ENCODE assay signal across 11 cellular contexts in the genomic region with DNA sequence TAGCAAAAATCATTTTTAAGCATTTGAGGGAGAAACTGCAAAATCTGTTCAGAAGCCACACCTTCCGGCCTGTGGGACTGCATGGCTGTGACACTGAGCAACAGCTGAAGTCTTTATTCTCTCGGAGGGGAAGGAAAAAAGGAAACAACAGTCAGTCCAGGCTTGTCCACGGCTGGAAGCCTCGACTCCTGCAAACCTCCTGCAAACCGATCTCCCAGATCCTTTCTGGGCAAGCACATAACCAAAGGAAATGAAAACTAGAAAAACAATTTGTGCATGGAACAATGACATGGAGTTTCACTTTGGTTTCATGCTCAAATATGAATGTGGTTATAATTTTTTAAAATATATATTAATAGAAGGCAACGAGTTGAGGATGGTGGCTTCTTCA. TPM values are rescaled to one million over a fixed set of nuclear protein-coding genes. Genes with fewer than 3 reads are reported as not detected.
DNase-seq lines count a peak whose midpoint lies in the region; ATAC-seq and TF ChIP-seq lines count a peak whose summit lies in the region.
"Had no signal": no experiment of that assay in that cellular context is flagged by ENCODE, and none has a peak within 500 bp of the region (broad histone marks: within the 10 kb centered on the region; RNA-seq: fewer than 3 reads in every experiment).

No MANE protein-coding gene starts in this region.

- H3K36me3 Mint-ChIP-seq in chondrocyte (ENCODE audit: low read depth): peaks cover 58% of the 10 kb centered on the region
- H3K36me3 Mint-ChIP-seq in CD4-positive, alpha-beta T cell (ENCODE audit: low read depth): no peaks in the 10 kb centered on the region

- H3K27me3 ChIP-seq in HUES6 (ENCODE audit: control insufficient read depth, insufficient read depth, low read length) (peaks cover 7% of the 10 kb centered on the region; the same call in 1 of the 2 replicates), right lobe of liver (peaks cover 0 to 12% of the 10 kb centered on the region in 2 donors), stomach (peaks cover 0 to 73% (median 36%) of the 10 kb centered on the region in 3 donors)
- H3K27me3 ChIP-seq in CD4-positive, alpha-beta T cell (ENCODE audit: control insufficient read depth, insufficient read depth, low read length): peaks cover 62% of the 10 kb centered on the region

- no peak for TF ChIP-seq EP300 in stomach (IDR thresholded peaks at IDR 0.05)

- DNase-seq in chondrocyte (ENCODE audit: low spot score) (no peak), right lobe of liver (no peak), stomach (no peak), activated gamma-delta T cell treated with Interleukin-2 at 50 U/mL for 16 hours (no peak)
- no peak for DNase-seq in CD4-positive, alpha-beta T cell
- DNase-seq: effector CD8-positive, alpha-beta T cell; NCI-H345; stimulated activated CD4-positive, alpha-beta T cell treated with anti-CD3 and anti-CD28 coated beads, Interleukin-2, amount 100 ng/mL, for 48 hours had no signal

- H3K9ac ChIP-seq in HUES6 (ENCODE audit: low read length): peak overlapping the region; percentile 93

- peaks cover 34% of the 10 kb centered on the region for H3K4me1 ChIP-seq in HUES6 (ENCODE audit: control insufficient read depth, insufficient read depth, low read length)
- H3K4me1 ChIP-seq in right lobe of liver: peaks cover 0 to 23% (median 5%) of the 10 kb centered on the region in 4 donors
- peaks cover 36 to 86% (median 59%) of the 10 kb centered on the region in 4 donors for H3K4me1 ChIP-seq in stomach

- POLR2A ChIA-PET in CD4-positive, alpha-beta T cell (lab: Charles Lee): no interaction called here

- WGBS in right lobe of liver (ENCODE audit: insufficient coverage, low coverage, low lambda C conversion rate, missing lambda C conversion rate): 6% methylated on average over 6 of the region's 6 CpGs
- WGBS in stomach, 5 donors: 3 to 9% (median 5%) methylated on average over 6 of the region's 6 CpGs

- ATAC-seq in right lobe of liver: peak in 2 of 4 donors; percentile 7 to 29
- no peak for ATAC-seq in HG03139 (IDR thresholded peaks at IDR 0.05; ENCODE audit: unreplicated experiment)
- ATAC-seq in GM18861 (IDR thresholded peaks at IDR 0.05; ENCODE audit: unreplicated experiment): no peak
- ATAC-seq in CD4-positive, alpha-beta T cell (ENCODE audit: poor library complexity): no peak

- TF ChIP-seq POLR2A in right lobe of liver (IDR thresholded peaks at IDR 0.05) (no peak), stomach (IDR thresholded peaks at IDR 0.05) (no peak)

- TF ChIP-seq CTCF in chondrocyte (IDR thresholded peaks at IDR 0.05) (no peak), right lobe of liver (IDR thresholded peaks at IDR 0.05) (no peak), stomach (IDR thresholded peaks at IDR 0.05) (no peak)
- TF ChIP-seq CTCF in CD4-positive, alpha-beta T cell (IDR thresholded peaks at IDR 0.05): no peak

- no peaks in the 10 kb centered on the region for H3K27me3 Mint-ChIP-seq in chondrocyte (ENCODE audit: low read depth)
- H3K27me3 Mint-ChIP-seq in CD4-positive, alpha-beta T cell: peaks cover 85% of the 10 kb centered on the region

- H3K4me3 ChIP-seq in HUES6 (ENCODE audit: low read depth, low read length) (peak overlapping the region; percentile 92), right lobe of liver (peak overlapping the region; percentile 49 to 55 (median 51)), stomach (peak overlapping the region; percentile 63 to 86 (median 72))

- no peaks in the 10 kb centered on the region for H3K9me3 Mint-ChIP-seq in chondrocyte (ENCODE audit: low read depth)
- H3K9me3 Mint-ChIP-seq in CD4-positive, alpha-beta T cell: no peaks in the 10 kb centered on the region

- CTCF ChIA-PET in CD4-positive, alpha-beta T cell (lab: Charles Lee): no interaction called here

- peaks cover 63% of the 10 kb centered on the region for H3K4me1 Mint-ChIP-seq in chondrocyte (ENCODE audit: low read depth)
- no peaks in the 10 kb centered on the region for H3K4me1 Mint-ChIP-seq in CD4-positive, alpha-beta T cell (ENCODE audit: low read depth)

- H3K36me3 ChIP-seq in HUES6 (ENCODE audit: control insufficient read depth, insufficient read depth, low read length): peaks cover 4% of the 10 kb centered on the region
- no peaks in the 10 kb centered on the region for H3K36me3 ChIP-seq in right lobe of liver
- peaks cover 0 to 3% (median 0%) of the 10 kb centered on the region in 4 donors for H3K36me3 ChIP-seq in stomach

- no peaks in the 10 kb centered on the region for H3K9me3 ChIP-seq in HUES6 (ENCODE audit: control insufficient read depth, insufficient read depth, low read depth, low read length)
- no peaks in the 10 kb centered on the region for H3K9me3 ChIP-seq in right lobe of liver
- H3K9me3 ChIP-seq in stomach: no peaks in the 10 kb centered on the region
- H3K9me3 ChIP-seq in CD4-positive, alpha-beta T cell (ENCODE audit: control insufficient read depth, low read length): no peaks in the 10 kb centered on the region

- peak overlapping the region; percentile 91 for H3K27ac Mint-ChIP-seq in chondrocyte (ENCODE audit: unreplicated experiment)
- no peak overlapping the region for H3K27ac Mint-ChIP-seq in CD4-positive, alpha-beta T cell

- no peak overlapping the region for H3K27ac ChIP-seq in HUES6 (ENCODE audit: low read depth, low read length)
- peak overlapping the region; percentile 68 to 89 (median 77) for H3K27ac ChIP-seq in right lobe of liver
- peak overlapping the region; percentile 80 to 97 (median 92) for H3K27ac ChIP-seq in stomach
- no peak overlapping the region for H3K27ac ChIP-seq in CD4-positive, alpha-beta T cell (ENCODE audit: low read depth, low read length)

- H3K4me3 Mint-ChIP-seq in chondrocyte (ENCODE audit: unreplicated experiment): peak overlapping the region; percentile 94
- H3K4me3 Mint-ChIP-seq in CD4-positive, alpha-beta T cell: no peak overlapping the region

- intact Hi-C loops in right lobe of liver (cut with DNase I): no loop called here
- intact Hi-C loops in stomach (cut with DNase I; ENCODE audit: low total_unique reads): no loop called here
- intact Hi-C loops in CD4-positive, alpha-beta T cell (cut with DNase I, micrococcal nuclease): no loop called here

RNA-seq across cellular contexts. Expression of a gene that starts 1.0 kb away (rescaled TPM):
- total RNA-seq in chondrocyte (2,319 to 5,210 TPM (median 5,209 TPM) in 3 replicates), right lobe of liver (10 to 100 TPM in 5 of 6 experiments, 1 to 10 TPM in 1; 8.0 to 89.8 (median 41.1) TPM), stomach (100 to 1,000 TPM; 132 to 798 (median 175) TPM)
- 10 to 100 TPM; 18.8 to 59.0 (median 30.6) TPM for polyA plus RNA-seq in stomach
- under 1 TPM; 0.08 to 0.16 TPM for total RNA-seq in CD4-positive, alpha-beta T cell

RNA-seq across cellular contexts. Expression of a gene that starts 1.1 kb away (rescaled TPM):
- 1,370 to 2,411 TPM (median 2,366 TPM) in 3 replicates for total RNA-seq in chondrocyte
- 10 to 100 TPM in 5 of 6 experiments, 1 to 10 TPM in 1; 8.4 to 65.8 (median 42.5) TPM for total RNA-seq in right lobe of liver
- 100 to 1,000 TPM; 134 to 531 (median 366) TPM for total RNA-seq in stomach
- 10 to 100 TPM; 24.0 to 96.6 (median 38.4) TPM for polyA plus RNA-seq in stomach
- not detected for total RNA-seq in CD4-positive, alpha-beta T cell

Comparison
In these comparisons a context has a peak if more than half of its experiments do, and no peak if none do; other contexts are left out.
1. H3K27ac ChIP-seq: peak in right lobe of liver (3 of 3) and stomach (5 of 5); none in HUES6 (single experiment) and CD4-positive, alpha-beta T cell (single experiment).
2. RNA of a gene that starts 1.0 kb away (total RNA-seq): 2,319 to 5,210 TPM in chondrocyte, 132 to 798 TPM in stomach and 8.0 to 89.8 TPM in right lobe of liver; 0.08 to 0.16 TPM in CD4-positive, alpha-beta T cell; every median in the first group is over 4 times any median in the second.
3. RNA of a gene that starts 1.1 kb away (total RNA-seq): 1,370 to 2,411 TPM in chondrocyte, 134 to 531 TPM in stomach and 8.4 to 65.8 TPM in right lobe of liver; not detected in CD4-positive, alpha-beta T cell; every median in the first group is over 4 times any median in the second.
4. Peak in every context shown above with its lines, with median percentiles within 50 percentile points of each other: H3K4me3 ChIP-seq.